In the genomic region with DNA sequence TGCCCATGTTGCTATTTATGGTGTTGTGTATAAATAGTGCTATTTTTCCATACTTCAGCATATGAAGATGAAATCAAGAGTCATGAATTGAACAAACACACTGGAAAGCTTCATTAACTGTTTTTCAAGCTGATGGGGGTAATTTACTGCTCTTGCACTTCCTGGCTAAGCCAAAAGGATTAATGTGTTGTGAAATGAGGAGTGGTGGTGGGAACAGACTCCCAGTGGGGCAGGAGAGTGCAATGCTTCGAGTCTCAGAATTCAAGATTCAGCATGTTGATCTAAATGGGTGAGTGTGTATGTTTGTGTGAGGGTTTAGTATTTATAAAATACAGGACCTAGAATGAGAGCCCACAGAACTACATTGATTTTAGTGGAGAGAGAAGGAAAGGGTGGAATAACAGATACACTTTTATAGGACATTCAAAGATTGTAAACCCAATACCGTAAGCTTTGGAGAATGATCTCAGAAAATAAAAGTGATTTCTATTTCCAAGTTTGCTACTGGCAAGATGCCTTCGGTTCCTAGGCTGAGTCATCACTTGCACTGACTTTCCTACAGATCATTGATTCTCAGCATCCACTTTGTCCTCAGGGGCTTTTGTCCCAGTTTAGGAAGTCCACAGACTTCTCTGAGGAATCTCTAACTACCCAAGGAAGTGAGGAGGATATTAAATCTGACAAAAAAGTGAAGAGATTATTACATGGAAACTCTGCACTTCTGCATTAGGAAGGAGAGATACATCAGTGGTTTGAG, we compare ENCODE assay signal across 18 cellular contexts.
"Had no signal": no experiment of that assay in that cellular context is flagged by ENCODE, and none has a peak within 500 bp of the region (broad histone marks: within the 10 kb centered on the region; RNA-seq: fewer than 3 reads in every experiment).

No MANE protein-coding gene starts in this region.

- H3K4me3 ChIP-seq: body of pancreas, heart right ventricle, suprapubic skin had no signal

- ATAC-seq: activated CD8-positive, alpha-beta T cell treated with anti-CD3 and anti-CD28 coated beads for 36 hours; activated naive CD8-positive, alpha-beta T cell treated with anti-CD3 and anti-CD28 coated beads, Interleukin-2, amount 50 U/mL, for 24 hours; body of pancreas; foreskin keratinocyte; heart right ventricle; left lobe of liver; natural killer cell treated with Interleukin-12 subunit alpha and Interleukin-12 subunit beta and Interleukin-15 and Interleukin-18, amount 100 ng/mL, for 72 hours; stimulated activated naive CD8-positive, alpha-beta T cell treated with anti-CD3 and anti-CD28 coated beads, Interleukin-15, Interleukin-2, amounts not matched to agents 100 U/mL and 50 U/mL, for 24 hours had no signal

- H3K27me3 ChIP-seq: body of pancreas, foreskin keratinocyte, heart right ventricle, suprapubic skin had no signal

- DNase-seq: activated CD4-positive, alpha-beta T cell treated with anti-CD3 and anti-CD28 coated beads for 4 hours; activated CD8-positive, alpha-beta memory T cell treated with anti-CD3 and anti-CD28 coated beads, Interleukin-2, amount 50 U/mL, for 48 hours; activated CD8-positive, alpha-beta T cell treated with anti-CD3 and anti-CD28 coated beads for 36 hours; activated naive CD4-positive, alpha-beta T cell; activated naive CD8-positive, alpha-beta T cell treated with anti-CD3 and anti-CD28 coated beads, Interleukin-2, amount 50 U/mL, for 24 hours; body of pancreas; cerebellar nuclear complex; foreskin keratinocyte; heart right ventricle; occipital lobe; stimulated activated CD4-positive, alpha-beta T cell treated with anti-CD3 and anti-CD28 coated beads, Interleukin-12 subunit alpha, Interleukin-12 subunit beta, amount 100 ng/mL, for 4 hours; stimulated activated CD4-positive, alpha-beta T cell treated with anti-CD3 and anti-CD28 coated beads, Interleukin-2, amount 100 ng/mL, for 48 hours; stimulated activated CD8-positive, alpha-beta memory T cell treated with anti-CD3 and anti-CD28 coated beads, Interleukin-4, amount 100 ng/mL, for 48 hours; stimulated activated naive CD8-positive, alpha-beta T cell treated with anti-CD3 and anti-CD28 coated beads, Interleukin-15, Interleukin-2, amounts not matched to agents 100 U/mL and 50 U/mL, for 24 hours; T-helper 1 cell had no signal

- H3K9me3 ChIP-seq: body of pancreas, heart right ventricle, suprapubic skin had no signal

- H3K36me3 ChIP-seq: heart right ventricle, suprapubic skin had no signal

- H3K27ac ChIP-seq: body of pancreas, foreskin keratinocyte, heart right ventricle, suprapubic skin had no signal

- H3K4me1 ChIP-seq: body of pancreas, foreskin keratinocyte, heart right ventricle, suprapubic skin had no signal
